Comparison of ENCODE assay signal across 20 cellular contexts in the genomic region with DNA sequence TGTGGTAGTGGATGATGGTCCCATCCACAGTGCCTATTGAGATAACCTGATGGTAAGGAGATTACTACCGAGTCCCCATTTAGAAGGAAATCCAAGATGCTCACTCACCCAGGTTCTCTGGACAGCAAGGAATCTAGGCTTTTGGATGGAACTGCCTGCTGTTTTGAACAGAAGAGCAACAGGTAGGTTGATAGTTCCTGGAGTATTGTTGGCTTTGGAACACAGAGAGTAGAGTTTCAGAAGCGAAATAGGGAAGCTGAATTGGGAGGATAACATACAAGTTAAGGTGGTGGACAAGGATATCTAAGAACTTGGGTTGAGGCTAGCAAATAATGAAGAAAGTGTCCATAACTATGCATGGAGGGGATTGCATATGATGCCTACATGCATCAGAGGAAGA. TPM values are rescaled to one million over a fixed set of nuclear protein-coding genes. Genes with fewer than 3 reads are reported as not detected.
A peak's percentile ranks its signal among the peaks of the same experiment; 100 is the strongest.
DNase-seq lines count a peak whose midpoint lies in the region; ATAC-seq and TF ChIP-seq lines count a peak whose summit lies in the region.
"Had no signal": no experiment of that assay in that cellular context is flagged by ENCODE, and none has a peak within 500 bp of the region (broad histone marks: within the 10 kb centered on the region; RNA-seq: fewer than 3 reads in every experiment).

No MANE protein-coding gene starts in this region.

- no peaks in the 10 kb centered on the region for H3K36me3 ChIP-seq in HEK293 (ENCODE audit: control insufficient read depth in 2 of 2, insufficient read depth in 1 of 2, low read length in 2 of 2)

- H3K36me3 Mint-ChIP-seq in nephron (ENCODE audit: low read depth) (no peaks in the 10 kb centered on the region), T-helper 17 cell (ENCODE audit: low read depth) (peaks cover 2% of the 10 kb centered on the region)
- H3K36me3 Mint-ChIP-seq: CD4-positive, alpha-beta memory T cell had no signal

- CTCF ChIA-PET in HEK293 (lab: Yijun Ruan, JAX), result interaction anchor here (1.3 kb wide), 1 partner anchor 66 kb away, joined by 4 read pairs; no protein-coding TSS in a partner anchor

- H3K4me3 Mint-ChIP-seq in nephron (no peak overlapping the region), T-helper 17 cell (no peak overlapping the region)
- H3K4me3 Mint-ChIP-seq: CD4-positive, alpha-beta memory T cell had no signal

- H3K4me1 Mint-ChIP-seq in nephron (peaks cover 25% of the 10 kb centered on the region), T-helper 17 cell (peaks cover 5% of the 10 kb centered on the region)

- no peak for ATAC-seq in T-helper 17 cell
- no peak for ATAC-seq in GM18858 (IDR thresholded peaks at IDR 0.05; ENCODE audit: unreplicated experiment)

- peak overlapping the region; percentile 41 to 85 (median 56) for H3K27ac Mint-ChIP-seq in nephron
- no peak overlapping the region for H3K27ac Mint-ChIP-seq in T-helper 17 cell
- H3K27ac Mint-ChIP-seq: CD4-positive, alpha-beta memory T cell had no signal

- H3K27ac ChIP-seq in HEK293 (ENCODE audit: extremely low read depth, low read depth, low read length), result no peak overlapping the region

- no peak for TF ChIP-seq CTCF in HEK293 (tag by site-specific recombination; IDR thresholded peaks at IDR 0.05)
- TF ChIP-seq CTCF in nephron (IDR thresholded peaks at IDR 0.05; ENCODE audit: unreplicated experiment in 3 of 3), result no peak

- POLR2A ChIA-PET in HEK293 (lab: Yijun Ruan, JAX), result no interaction called here

- no peaks in the 10 kb centered on the region for H3K9me3 ChIP-seq in HEK293 (ENCODE audit: control insufficient read depth, insufficient read depth, low read depth, low read length)
- no peaks in the 10 kb centered on the region for H3K9me3 ChIP-seq in T-helper 17 cell (ENCODE audit: control insufficient read depth, low read length, poor library complexity, severe bottlenecking)

- H3K4me3 ChIP-seq in HEK293 (ENCODE audit: low read depth, low read length), result no peak overlapping the region

- peak; percentile 17 for DNase-seq in ecto neural progenitor cell (ENCODE audit: low spot score)
- no peak for DNase-seq in T-helper 17 cell
- DNase-seq in SIG-M5 treated with dmso at 0.1 percent for 504 hours (lab: John Stamatoyannopoulos, UW; ENCODE audit: unreplicated experiment), result no peak
- DNase-seq: C1 segment of cervical spinal cord; Calu3; CD4-positive, alpha-beta memory T cell; COR-L47; DMS53; DMS79 treated with DMSO at 0.1 percent for 48 hours; GF-D8; H7; HCEC 1CT had no signal

- H3K27me3 Mint-ChIP-seq in nephron (ENCODE audit: low read depth) (peaks cover 3% of the 10 kb centered on the region), T-helper 17 cell (peaks cover 34% of the 10 kb centered on the region)

- H3K9me3 Mint-ChIP-seq in nephron, result no peaks in the 10 kb centered on the region
- H3K9me3 Mint-ChIP-seq: CD4-positive, alpha-beta memory T cell had no signal

- no peaks in the 10 kb centered on the region for H3K4me1 ChIP-seq in HEK293 (ENCODE audit: control insufficient read depth, insufficient read depth, low read length)

TF ChIP-seq in HEK293, 187 proteins besides CTCF, POLR2A, EP300 and RAD21:
- TF ChIP-seq, protein P1, sequence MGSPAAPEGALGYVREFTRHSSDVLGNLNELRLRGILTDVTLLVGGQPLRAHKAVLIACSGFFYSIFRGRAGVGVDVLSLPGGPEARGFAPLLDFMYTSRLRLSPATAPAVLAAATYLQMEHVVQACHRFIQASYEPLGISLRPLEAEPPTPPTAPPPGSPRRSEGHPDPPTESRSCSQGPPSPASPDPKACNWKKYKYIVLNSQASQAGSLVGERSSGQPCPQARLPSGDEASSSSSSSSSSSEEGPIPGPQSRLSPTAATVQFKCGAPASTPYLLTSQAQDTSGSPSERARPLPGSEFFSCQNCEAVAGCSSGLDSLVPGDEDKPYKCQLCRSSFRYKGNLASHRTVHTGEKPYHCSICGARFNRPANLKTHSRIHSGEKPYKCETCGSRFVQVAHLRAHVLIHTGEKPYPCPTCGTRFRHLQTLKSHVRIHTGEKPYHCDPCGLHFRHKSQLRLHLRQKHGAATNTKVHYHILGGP (tag by site-specific recombination; IDR thresholded peaks at IDR 0.05), result no peak
- TF ChIP-seq ZNF350 (tag by site-specific recombination; IDR thresholded peaks at IDR 0.05) (no peak), RBAK (tag by site-specific recombination; IDR thresholded peaks at IDR 0.05) (no peak), ZBTB48 (tag by site-specific recombination; IDR thresholded peaks at IDR 0.05) (no peak), ZNF610 (tag by site-specific recombination; IDR thresholded peaks at IDR 0.05; ENCODE audit: borderline replicate concordance) (no peak), SCRT1 (tag by site-specific recombination; IDR thresholded peaks at IDR 0.05; ENCODE audit: borderline replicate concordance) (peak; percentile 57; the same call in 1 of the 2 replicates), ZNF510 (tag by site-specific recombination; IDR thresholded peaks at IDR 0.05; ENCODE audit: insufficient replicate concordance) (no peak), SCRT2 (tag by site-specific recombination; IDR thresholded peaks at IDR 0.05) (peak; percentile 79)
- TF ChIP-seq, protein P2, sequence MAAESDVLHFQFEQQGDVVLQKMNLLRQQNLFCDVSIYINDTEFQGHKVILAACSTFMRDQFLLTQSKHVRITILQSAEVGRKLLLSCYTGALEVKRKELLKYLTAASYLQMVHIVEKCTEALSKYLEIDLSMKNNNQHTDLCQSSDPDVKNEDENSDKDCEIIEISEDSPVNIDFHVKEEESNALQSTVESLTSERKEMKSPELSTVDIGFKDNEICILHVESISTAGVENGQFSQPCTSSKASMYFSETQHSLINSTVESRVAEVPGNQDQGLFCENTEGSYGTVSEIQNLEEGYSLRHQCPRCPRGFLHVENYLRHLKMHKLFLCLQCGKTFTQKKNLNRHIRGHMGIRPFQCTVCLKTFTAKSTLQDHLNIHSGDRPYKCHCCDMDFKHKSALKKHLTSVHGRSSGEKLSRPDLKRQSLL (tag by site-specific recombination; IDR thresholded peaks at IDR 0.05), result no peak
- TF ChIP-seq, protein P3, sequence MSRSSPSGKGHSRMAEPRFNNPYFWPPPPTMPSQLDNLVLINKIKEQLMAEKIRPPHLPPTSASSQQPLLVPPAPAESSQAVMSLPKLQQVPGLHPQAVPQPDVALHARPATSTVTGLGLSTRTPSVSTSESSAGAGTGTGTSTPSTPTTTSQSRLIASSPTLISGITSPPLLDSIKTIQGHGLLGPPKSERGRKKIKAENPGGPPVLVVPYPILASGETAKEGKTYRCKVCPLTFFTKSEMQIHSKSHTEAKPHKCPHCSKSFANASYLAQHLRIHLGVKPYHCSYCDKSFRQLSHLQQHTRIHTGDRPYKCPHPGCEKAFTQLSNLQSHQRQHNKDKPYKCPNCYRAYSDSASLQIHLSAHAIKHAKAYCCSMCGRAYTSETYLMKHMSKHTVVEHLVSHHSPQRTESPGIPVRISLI (tag by site-specific recombination; IDR thresholded peaks at IDR 0.05), result no peak
- TF ChIP-seq, protein P4, sequence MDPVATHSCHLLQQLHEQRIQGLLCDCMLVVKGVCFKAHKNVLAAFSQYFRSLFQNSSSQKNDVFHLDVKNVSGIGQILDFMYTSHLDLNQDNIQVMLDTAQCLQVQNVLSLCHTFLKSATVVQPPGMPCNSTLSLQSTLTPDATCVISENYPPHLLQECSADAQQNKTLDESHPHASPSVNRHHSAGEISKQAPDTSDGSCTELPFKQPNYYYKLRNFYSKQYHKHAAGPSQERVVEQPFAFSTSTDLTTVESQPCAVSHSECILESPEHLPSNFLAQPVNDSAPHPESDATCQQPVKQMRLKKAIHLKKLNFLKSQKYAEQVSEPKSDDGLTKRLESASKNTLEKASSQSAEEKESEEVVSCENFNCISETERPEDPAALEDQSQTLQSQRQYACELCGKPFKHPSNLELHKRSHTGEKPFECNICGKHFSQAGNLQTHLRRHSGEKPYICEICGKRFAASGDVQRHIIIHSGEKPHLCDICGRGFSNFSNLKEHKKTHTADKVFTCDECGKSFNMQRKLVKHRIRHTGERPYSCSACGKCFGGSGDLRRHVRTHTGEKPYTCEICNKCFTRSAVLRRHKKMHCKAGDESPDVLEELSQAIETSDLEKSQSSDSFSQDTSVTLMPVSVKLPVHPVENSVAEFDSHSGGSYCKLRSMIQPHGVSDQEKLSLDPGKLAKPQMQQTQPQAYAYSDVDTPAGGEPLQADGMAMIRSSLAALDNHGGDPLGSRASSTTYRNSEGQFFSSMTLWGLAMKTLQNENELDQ (tag by site-specific recombination; IDR thresholded peaks at IDR 0.05; ENCODE audit: low read depth), result no peak

RNA-seq across cellular contexts. Expression of a gene that starts 27.6 kb away (rescaled TPM):
- not detected for total RNA-seq in T-helper 17 cell
- total RNA-seq: A172; A673; Calu3; CD4-positive, alpha-beta memory T cell; Daoy; G401; H1; H7 had no signal

RNA-seq across cellular contexts. Expression of a gene that starts 36.0 kb away (rescaled TPM):
- total RNA-seq in T-helper 17 cell, result not detected
- total RNA-seq: A172; Calu3; CD4-positive, alpha-beta memory T cell; Daoy; G401; H1; H7 had no signal

RNA-seq across cellular contexts. Expression of a gene that starts 58.5 kb away (rescaled TPM):
- not detected for total RNA-seq in T-helper 17 cell
- total RNA-seq: A172; A673; Calu3; CD4-positive, alpha-beta memory T cell; Daoy; G401; H1; H7 had no signal
